In genomic region chrX:154548028-154548316, GRCh38 we compare ENCODE assay signal across 8 cellular contexts. TPM values are rescaled to one million over a fixed set of nuclear protein-coding genes. Genes with fewer than 3 reads are reported as not detected.
DNase-seq lines count a peak whose midpoint lies in the region; ATAC-seq and TF ChIP-seq lines count a peak whose summit lies in the region.

No MANE protein-coding gene starts in this region.

- H3K9me3 Mint-ChIP-seq in natural killer cell, result no peaks in the 10 kb centered on the region

- H3K27me3 Mint-ChIP-seq in natural killer cell (ENCODE audit: low read depth in 2 of 2), result no peaks in the 10 kb centered on the region

- intact Hi-C loops in natural killer cell (cut with micrococcal nuclease), result no loop called here

- H3K27me3 ChIP-seq in BLaER1 (peaks cover 42% of the 10 kb centered on the region), MG63 (no peaks in the 10 kb centered on the region)

- H3K4me1 Mint-ChIP-seq in natural killer cell, result peaks cover 16 to 46% of the 10 kb centered on the region in 2 donors

- H3K27ac ChIP-seq in BLaER1, result peak overlapping the region; percentile 86
- peak overlapping the region; percentile 65 to 96 for H3K27ac ChIP-seq in coronary artery

- H3K4me1 ChIP-seq in BLaER1, result peaks cover 49% of the 10 kb centered on the region

- peak overlapping the region; percentile 87 for H3K4me3 Mint-ChIP-seq in natural killer cell

- H3K4me2 ChIP-seq in BLaER1, result peak overlapping the region; percentile 75

- H4K20me1 ChIP-seq in BLaER1, result peaks cover 53% of the 10 kb centered on the region

- H3K9ac ChIP-seq in BLaER1, result peak overlapping the region; percentile 85

- no peaks in the 10 kb centered on the region for H3K36me3 Mint-ChIP-seq in natural killer cell

- H3K4me3 ChIP-seq in BLaER1 (peak overlapping the region; percentile 79), MG63 (peak overlapping the region; percentile 83), coronary artery (peak overlapping the region; percentile 87)

- H3K9me3 ChIP-seq in BLaER1 (peaks cover 23% of the 10 kb centered on the region), MG63 (no peaks in the 10 kb centered on the region)

- peaks cover 21% of the 10 kb centered on the region for H3K36me3 ChIP-seq in BLaER1
- H3K36me3 ChIP-seq in MG63, result peaks cover 3% of the 10 kb centered on the region

- no peak for TF ChIP-seq CTCF in coronary artery (IDR thresholded peaks at IDR 0.05)
- no peak for TF ChIP-seq CTCF in natural killer cell (IDR thresholded peaks at IDR 0.05)

- no peak for DNase-seq in MG63
- no peak for DNase-seq in coronary artery (ENCODE audit: low spot score)
- no peak for DNase-seq in natural killer cell
- no peak for DNase-seq in glomerular visceral epithelial cell (ENCODE audit: extremely low spot score)
- DNase-seq in NCI-H1105 (lab: John Stamatoyannopoulos, UW), result no peak

- no peak for ATAC-seq in natural killer cell
- no peak for ATAC-seq in HG03097 (IDR thresholded peaks at IDR 0.05; ENCODE audit: low FRiP score, unreplicated experiment)
- no peak for ATAC-seq in GM21381 (IDR thresholded peaks at IDR 0.05; ENCODE audit: unreplicated experiment)

- peak overlapping the region; percentile 87 to 90 for H3K27ac Mint-ChIP-seq in natural killer cell

RNA-seq across cellular contexts. Expression of gene IKBKG, which starts 0.6 kb away (rescaled TPM):
- total RNA-seq in MG63 (2014; rRNA removed; shearing (Covaris generic); ENCODE audit: low replicate concordance), result 18.5 and 31.4 TPM in 2 replicates
- total RNA-seq in natural killer cell, result 10 to 100 TPM; 64.8 to 84.6 (median 84.1) TPM

RNA-seq across cellular contexts. Expression of gene G6PD, which starts 1.3 kb away (rescaled TPM):
- 50.4 and 61.8 TPM in 2 replicates for total RNA-seq in MG63 (2014; rRNA removed; shearing (Covaris generic); ENCODE audit: low replicate concordance)
- 100 to 1,000 TPM; 184 to 220 (median 197) TPM for total RNA-seq in natural killer cell

RNA-seq across cellular contexts. Expression of gene FAM3A, which starts 31.9 kb away (rescaled TPM):
- total RNA-seq in MG63 (2014; rRNA removed; shearing (Covaris generic); ENCODE audit: low replicate concordance), result 22.3 and 48.2 TPM in 2 replicates
- total RNA-seq in natural killer cell, result 10 to 100 TPM; 31.1 to 38.0 (median 37.3) TPM

RNA-seq across cellular contexts. Expression of gene CTAG1A, which starts 37.0 kb away (rescaled TPM):
- total RNA-seq in MG63 (2014; rRNA removed; shearing (Covaris generic); ENCODE audit: low replicate concordance), result not detected in 2 replicates
- total RNA-seq in natural killer cell, result not detected

RNA-seq across cellular contexts. Expression of gene SLC10A3, which starts 57.5 kb away (rescaled TPM):
- 5.1 and 15.2 TPM in 2 replicates for total RNA-seq in MG63 (2014; rRNA removed; shearing (Covaris generic); ENCODE audit: low replicate concordance)
- total RNA-seq in natural killer cell, result 10 to 100 TPM; 26.5 to 42.1 (median 31.8) TPM
